8 cellular contexts compared by ENCODE assay signal in genomic region chr2:127591221-127591923, GRCh38. TPM values are rescaled to one million over a fixed set of nuclear protein-coding genes. Genes with fewer than 3 reads are reported as not detected.
A peak's percentile ranks its signal among the peaks of the same experiment; 100 is the strongest.
DNase-seq lines count a peak whose midpoint lies in the region; ATAC-seq, FAIRE-seq and TF ChIP-seq lines count a peak whose summit lies in the region.

No MANE protein-coding gene starts in this region.

- WGBS in right lobe of liver (ENCODE audit: insufficient coverage, low coverage, low lambda C conversion rate, missing lambda C conversion rate) = 27% methylated on average over 7 of the region's 10 CpGs

- no peaks in the 10 kb centered on the region for H3K4me1 ChIP-seq in right lobe of liver

- TF ChIP-seq CTCF in coronary artery (IDR thresholded peaks at IDR 0.05) (peak; percentile 76), right lobe of liver (IDR thresholded peaks at IDR 0.05) (peak; percentile 86 to 93 (median 91))

- no peak for FAIRE-seq in H54 (lab: Jason Lieb, UNC)

- intact Hi-C loops in right lobe of liver (cut with DNase I) = no loop called here

- H3K27ac ChIP-seq in coronary artery (no peak overlapping the region), right lobe of liver (no peak overlapping the region)

- TF ChIP-seq POLR2A in H54 (IDR thresholded peaks at IDR 0.05; ENCODE audit: low read depth, low read length) = no peak
- TF ChIP-seq POLR2A in right lobe of liver (IDR thresholded peaks at IDR 0.05) = no peak

- in situ Hi-C loops in G401 (cut with HindIII; ENCODE audit: low sequenced_read_pairs) = no loop called here

- no peaks in the 10 kb centered on the region for H3K36me3 ChIP-seq in right lobe of liver

- H3K9me3 ChIP-seq in right lobe of liver = no peaks in the 10 kb centered on the region

- DNase-seq in G401 (ENCODE audit: low spot score) = peak; percentile 35
- DNase-seq in H54 (ENCODE audit: insufficient read length, low spot score) = peak; percentile 73
- peak; percentile 6 for DNase-seq in NCI-H1105 treated with DMSO at 0.1 percent for 48 hours (lab: John Stamatoyannopoulos, UW)
- DNase-seq in activated CD4-positive, alpha-beta T cell treated with anti-CD3 and anti-CD28 coated beads for 48 hours = peak; percentile 74
- peak; percentile 66 for DNase-seq in coronary artery (ENCODE audit: low spot score)
- peak; percentile 62 to 70 (median 68) for DNase-seq in right lobe of liver
- DNase-seq in stimulated activated CD4-positive, alpha-beta T cell treated with anti-CD3 and anti-CD28 coated beads, TNF-alpha, amount 100 ng/mL, for 48 hours (ENCODE audit: low read depth in 3 of 3) = peak; percentile 36 to 56 (median 41)

- H3K27me3 ChIP-seq in right lobe of liver = no peaks in the 10 kb centered on the region

- H3K4me3 ChIP-seq in coronary artery (no peak overlapping the region), right lobe of liver (no peak overlapping the region)

- ATAC-seq in right lobe of liver = peak; percentile 93 to 98 (median 97)
- no peak for ATAC-seq in GM21367 (IDR thresholded peaks at IDR 0.05; ENCODE audit: unreplicated experiment)

RNA-seq across cellular contexts. Expression of gene GPR17, which starts 54.6 kb away (rescaled TPM):
- not detected in 2 replicates for total RNA-seq in G401 (2014; rRNA removed; shearing (Covaris generic))
- not detected for total RNA-seq in right lobe of liver

RNA-seq across cellular contexts. Expression of gene MYO7B, which starts 55.9 kb away (rescaled TPM):
- total RNA-seq in G401 (2014; rRNA removed; shearing (Covaris generic)) = 0.12 TPM in 1 of 2 replicates, not detected in the other
- 1 to 10 TPM in 2 of 6 experiments, under 1 TPM in 3, not detected in 1; 0.21 to 2.7 (median 0.37) TPM for total RNA-seq in right lobe of liver

Comparison
In these comparisons a context has a peak if more than half of its experiments do, and no peak if none do; other contexts are left out.
1. DNase-seq: peak in every context shown above with its lines; median percentile 74 in activated CD4-positive, alpha-beta T cell treated with anti-CD3 and anti-CD28 coated beads for 48 hours; 73 in H54; 68 in right lobe of liver; 66 in coronary artery; 41 in stimulated activated CD4-positive, alpha-beta T cell treated with anti-CD3 and anti-CD28 coated beads, TNF-alpha, amount 100 ng/mL, for 48 hours; 35 in G401; 6 in NCI-H1105 treated with DMSO at 0.1 percent for 48 hours.